Comparison of ENCODE assay signal across 19 cellular contexts in the genomic region with DNA sequence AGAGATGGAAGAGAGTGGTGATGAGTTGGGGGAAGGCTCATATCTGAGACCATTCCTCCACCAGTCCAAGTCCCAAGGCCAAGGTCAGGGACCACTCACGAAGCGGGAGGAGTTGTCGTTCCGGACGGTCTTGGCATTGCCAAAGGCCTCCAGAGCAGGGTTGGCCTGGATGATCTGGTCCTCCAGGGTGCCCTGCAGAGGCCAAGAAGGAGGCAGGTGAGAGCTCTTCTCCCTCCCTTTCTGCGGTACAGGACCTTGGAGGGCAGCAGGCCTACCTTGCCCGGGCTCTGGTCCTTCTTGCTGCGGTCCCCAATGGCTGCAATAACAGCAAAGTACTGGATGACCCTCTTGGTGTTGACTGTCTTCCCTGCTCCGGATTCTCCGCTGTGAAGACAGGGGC. TPM values are rescaled to one million over a fixed set of nuclear protein-coding genes. Genes with fewer than 3 reads are reported as not detected.
DNase-seq lines count a peak whose midpoint lies in the region; ATAC-seq, FAIRE-seq and TF ChIP-seq lines count a peak whose summit lies in the region.
"Had no signal": no experiment of that assay in that cellular context is flagged by ENCODE, and none has a peak within 500 bp of the region (broad histone marks: within the 10 kb centered on the region; RNA-seq: fewer than 3 reads in every experiment).

No MANE protein-coding gene starts in this region.

- H3K4me1 ChIP-seq in right cardiac atrium (ENCODE audit: control insufficient read depth, insufficient read depth, low read length) (peaks cover 4% of the 10 kb centered on the region), left ventricle myocardium inferior (peaks cover 9% of the 10 kb centered on the region), neural progenitor cell (peaks cover 27% of the 10 kb centered on the region), suprapubic skin (no peaks in the 10 kb centered on the region), A673 (ENCODE audit: insufficient read depth, low read length, poor library complexity, severe bottlenecking) (no peaks in the 10 kb centered on the region)

- no peak for TF ChIP-seq EP300 in suprapubic skin (IDR thresholded peaks at IDR 0.05)

- H3K79me2 ChIP-seq in neural progenitor cell (ENCODE audit: low read depth): no peaks in the 10 kb centered on the region

- H3K4me3 Mint-ChIP-seq in neural progenitor cell: no peak overlapping the region
- H3K4me3 Mint-ChIP-seq: CD4-positive, CD25-positive, alpha-beta regulatory T cell had no signal

- DNase-seq in right cardiac atrium: no peak
- DNase-seq in left ventricle myocardium inferior: no peak
- DNase-seq in caudate nucleus (lab: John Stamatoyannopoulos, UW): no peak
- DNase-seq in neural progenitor cell (ENCODE audit: low spot score): no peak
- peak; percentile 11 to 50 for DNase-seq in suprapubic skin (ENCODE audit: low spot score in 2 of 2)
- no peak for DNase-seq in HTR-8/SVneo (ENCODE audit: insufficient read length, low spot score)
- no peak for DNase-seq in left colon
- no peak for DNase-seq in A673 (ENCODE audit: low spot score)
- DNase-seq: ACHN; AML-193; CD4-positive, CD25-positive, alpha-beta regulatory T cell; DMS53; HCEC 1CT; NCI-H1105 treated with DMSO at 0.1 percent for 48 hours; NCI-H187; NCI-H446; SIG-M5 had no signal

- H3K27me3 ChIP-seq in right cardiac atrium (ENCODE audit: control insufficient read depth, insufficient read depth) (no peaks in the 10 kb centered on the region), left ventricle myocardium inferior (ENCODE audit: low read depth) (no peaks in the 10 kb centered on the region), neural progenitor cell (no peaks in the 10 kb centered on the region), suprapubic skin (peaks cover 4% of the 10 kb centered on the region), A673 (replicated peaks; ENCODE audit: insufficient read depth, low read depth, low read length, poor library complexity) (no peaks in the 10 kb centered on the region)

- 81% methylated on average over 10 of the region's 10 CpGs for WGBS in right cardiac atrium
- 86% methylated on average over 6 of the region's 10 CpGs for WGBS in suprapubic skin

- H2AFZ ChIP-seq in neural progenitor cell (replicated peaks): no peak overlapping the region

- TF ChIP-seq POLR2A in suprapubic skin (IDR thresholded peaks at IDR 0.05): no peak

- ATAC-seq in right cardiac atrium: no peak
- ATAC-seq in left colon: no peak

- CTCF ChIA-PET in A673 (lab: Charles Lee): no interaction called here

- no peak overlapping the region for H3K4me3 ChIP-seq in right cardiac atrium (ENCODE audit: low read length)
- no peak overlapping the region for H3K4me3 ChIP-seq in left ventricle myocardium inferior
- no peak overlapping the region for H3K4me3 ChIP-seq in neural progenitor cell
- no peak overlapping the region for H3K4me3 ChIP-seq in suprapubic skin
- H3K4me3 ChIP-seq in A673 (ENCODE audit: low read depth, low read length, poor library complexity, severe bottlenecking): no peak overlapping the region

- peaks cover 7% of the 10 kb centered on the region for H3F3A ChIP-seq in neural progenitor cell (ENCODE audit: low read depth)

- FAIRE-seq in HTR-8/SVneo (lab: Jason Lieb, UNC): no peak

- H4K20me1 ChIP-seq in neural progenitor cell (ENCODE audit: low read depth): no peaks in the 10 kb centered on the region

- no peak for TF ChIP-seq CTCF in left ventricle myocardium inferior (IDR thresholded peaks at IDR 0.05; ENCODE audit: borderline replicate concordance)
- no peak for TF ChIP-seq CTCF in neural progenitor cell (IDR thresholded peaks at IDR 0.05)
- no peak for TF ChIP-seq CTCF in suprapubic skin (IDR thresholded peaks at IDR 0.05)
- no peak for TF ChIP-seq CTCF in A673 (conservative IDR thresholded peaks at IDR 0.05; ENCODE audit: low read depth, low read length)

- H3K27ac Mint-ChIP-seq in neural progenitor cell: peak overlapping the region; percentile 97
- H3K27ac Mint-ChIP-seq: CD4-positive, CD25-positive, alpha-beta regulatory T cell had no signal

- POLR2A ChIA-PET in A673 (lab: Charles Lee; ENCODE audit: low non-redundant PET): no interaction called here

- no peaks in the 10 kb centered on the region for H3K9me3 ChIP-seq in right cardiac atrium (ENCODE audit: control insufficient read depth, low read length)
- no peaks in the 10 kb centered on the region for H3K9me3 ChIP-seq in left ventricle myocardium inferior (replicated peaks)
- H3K9me3 ChIP-seq in neural progenitor cell (ENCODE audit: low read depth): no peaks in the 10 kb centered on the region
- no peaks in the 10 kb centered on the region for H3K9me3 ChIP-seq in suprapubic skin
- H3K9me3 ChIP-seq in A673 (ENCODE audit: low read depth, low read length, poor library complexity, severe bottlenecking): no peaks in the 10 kb centered on the region

- H3K9me3 Mint-ChIP-seq in neural progenitor cell: peaks cover 8% of the 10 kb centered on the region

- BruUV-seq in A673 (replicated peaks; lab: Mats Ljungman, UMichigan): no TSS peak

- H3K27me3 Mint-ChIP-seq in neural progenitor cell (ENCODE audit: insufficient read depth, low read depth): peaks cover 7% of the 10 kb centered on the region

- no peak overlapping the region for H3K9ac ChIP-seq in neural progenitor cell

- H3K4me1 Mint-ChIP-seq in neural progenitor cell: peaks cover 51% of the 10 kb centered on the region

- peaks cover 2% of the 10 kb centered on the region for H3K36me3 Mint-ChIP-seq in neural progenitor cell
- H3K36me3 Mint-ChIP-seq: CD4-positive, CD25-positive, alpha-beta regulatory T cell had no signal

- H3K27ac ChIP-seq in right cardiac atrium (ENCODE audit: low read length) (peak overlapping the region; percentile 25), left ventricle myocardium inferior (replicated peaks) (no peak overlapping the region), caudate nucleus (ENCODE audit: low read depth, low read length) (peak overlapping the region; percentile 89), neural progenitor cell (no peak overlapping the region), suprapubic skin (no peak overlapping the region), A673 (ENCODE audit: low read depth, low read length, poor library complexity, severe bottlenecking) (no peak overlapping the region)

- no peak overlapping the region for H3K4me2 ChIP-seq in neural progenitor cell

- H3K36me3 ChIP-seq in left ventricle myocardium inferior (peaks cover 59% of the 10 kb centered on the region), neural progenitor cell (no peaks in the 10 kb centered on the region), suprapubic skin (no peaks in the 10 kb centered on the region), A673 (ENCODE audit: insufficient read depth, low read length, poor library complexity, severe bottlenecking) (no peaks in the 10 kb centered on the region)

- intact Hi-C loops in right cardiac atrium (cut with DNase I): no loop called here
- intact Hi-C loops in left ventricle myocardium inferior (cut with micrococcal nuclease): no loop called here
- intact Hi-C loops in left colon (cut with DNase I, micrococcal nuclease): no loop called here
- intact Hi-C loops in A673 (cut with micrococcal nuclease; ENCODE audit: unreplicated experiment): no loop called here

RNA-seq across cellular contexts. Expression of a gene that starts 4.0 kb away (rescaled TPM):
- total RNA-seq in right cardiac atrium: 1,000 to 10,000 TPM in 1 of 4 donors, 100 to 1,000 TPM in 3; 461 to 2,251 (median 602) TPM
- 1,734 TPM for polyA plus RNA-seq in right cardiac atrium
- 14,853 TPM for total RNA-seq in left ventricle myocardium inferior
- total RNA-seq in neural progenitor cell (ENCODE audit: low replicate concordance): 0.19 TPM in 1 of 2 replicates, not detected in the other
- not detected for total RNA-seq in suprapubic skin
- not detected for total RNA-seq in left colon
- total RNA-seq in A673 (2021): not detected in 2 replicates
- total RNA-seq: CD4-positive, CD25-positive, alpha-beta regulatory T cell; HT1080 had no signal
- polyA plus RNA-seq: CD4-positive, CD25-positive, alpha-beta regulatory T cell had no signal

RNA-seq across cellular contexts. Expression of a gene that starts 23.4 kb away (rescaled TPM):
- over 10,000 TPM; 12,862 to 15,773 (median 14,347) TPM for total RNA-seq in right cardiac atrium
- polyA plus RNA-seq in right cardiac atrium: 11,120 TPM
- 1,823 TPM for total RNA-seq in left ventricle myocardium inferior
- 0.03 TPM in 1 of 2 replicates, not detected in the other for total RNA-seq in neural progenitor cell (ENCODE audit: low replicate concordance)
- total RNA-seq in suprapubic skin: not detected
- total RNA-seq in left colon: not detected
- total RNA-seq in A673 (2021): not detected in 2 replicates
- total RNA-seq: CD4-positive, CD25-positive, alpha-beta regulatory T cell; HT1080; LHCN-M2 had no signal
- polyA plus RNA-seq: CD4-positive, CD25-positive, alpha-beta regulatory T cell had no signal

RNA-seq across cellular contexts. Expression of a gene that starts 38.0 kb away (rescaled TPM):
- total RNA-seq in right cardiac atrium (10 to 100 TPM; 19.3 to 23.4 (median 21.8) TPM), left ventricle myocardium inferior (17.2 TPM), neural progenitor cell (ENCODE audit: low replicate concordance) (51.1 and 60.1 TPM in 2 replicates), suprapubic skin (10 to 100 TPM; 31.1 to 61.4 (median 46.5) TPM), left colon (10 to 100 TPM; 22.2 to 24.1 TPM), A673 (2021) (59.9 and 71.2 TPM in 2 replicates)
- 26.8 TPM for polyA plus RNA-seq in right cardiac atrium

RNA-seq across cellular contexts. Expression of a gene that starts 54.6 kb away (rescaled TPM):
- 1 to 10 TPM in 3 of 4 donors, under 1 TPM in 1; 0.36 to 1.4 (median 1.2) TPM for total RNA-seq in right cardiac atrium
- polyA plus RNA-seq in right cardiac atrium: 13.9 TPM
- total RNA-seq in left ventricle myocardium inferior: 1.0 TPM
- total RNA-seq in neural progenitor cell (ENCODE audit: low replicate concordance): 4.3 and 6.9 TPM in 2 replicates
- under 1 TPM in 1 of 4 donors, not detected in 3; 0.76 TPM for total RNA-seq in suprapubic skin
- 1 to 10 TPM in 1 of 2 donors, not detected in 1; 1.6 TPM for total RNA-seq in left colon
- total RNA-seq in A673 (2021): not detected in 2 replicates
- total RNA-seq: LHCN-M2 had no signal
- polyA plus RNA-seq: CD4-positive, CD25-positive, alpha-beta regulatory T cell had no signal

RNA-seq across cellular contexts. Expression of a gene that starts 58.9 kb away (rescaled TPM):
- total RNA-seq in right cardiac atrium (not detected), left ventricle myocardium inferior (not detected), neural progenitor cell (ENCODE audit: low replicate concordance) (not detected in 2 replicates), suprapubic skin (1 to 10 TPM in 1 of 4 donors, under 1 TPM in 1, not detected in 2; 0.68 to 1.2 TPM), left colon (not detected), A673 (2021) (not detected in 2 replicates)
- 0.09 TPM for polyA plus RNA-seq in right cardiac atrium
- total RNA-seq: CD4-positive, CD25-positive, alpha-beta regulatory T cell; HT1080; LHCN-M2 had no signal
- polyA plus RNA-seq: CD4-positive, CD25-positive, alpha-beta regulatory T cell had no signal

Comparison
In these comparisons a context has a peak if more than half of its experiments do, and no peak if none do; other contexts are left out.
1. H3K27ac ChIP-seq: peak in right cardiac atrium (single experiment) and caudate nucleus (single experiment); none in left ventricle myocardium inferior (single experiment), neural progenitor cell (single experiment), suprapubic skin (single experiment) and A673 (single experiment).
2. DNase-seq: peak in suprapubic skin (2 of 2); none in right cardiac atrium (0 of 3), left ventricle myocardium inferior (single experiment), caudate nucleus (0 of 61), neural progenitor cell (single experiment), HTR-8/SVneo (single experiment), left colon (0 of 2) and A673 (single experiment).
3. RNA of a gene that starts 4.0 kb away (total RNA-seq): 14,853 TPM in left ventricle myocardium inferior (single experiment) and 461 to 2,251 TPM in right cardiac atrium; not detected in left colon, 0.19 TPM in neural progenitor cell, not detected in suprapubic skin and not detected in A673; every median in the first group is over 100 times any median in the second.
4. RNA of a gene that starts 23.4 kb away (total RNA-seq): 12,862 to 15,773 TPM in right cardiac atrium and 1,823 TPM in left ventricle myocardium inferior (single experiment); 0.03 TPM in neural progenitor cell, not detected in suprapubic skin, not detected in left colon and not detected in A673; every median in the first group is over 1,000 times any median in the second.